Comparison of ENCODE assay signal across 24 cellular contexts in genomic region chr4:2825740-2826139, GRCh38. TPM values are rescaled to one million over a fixed set of nuclear protein-coding genes. Genes with fewer than 3 reads are reported as not detected.
DNase-seq lines count a peak whose midpoint lies in the region; ATAC-seq, FAIRE-seq and TF ChIP-seq lines count a peak whose summit lies in the region.
"Had no signal": no experiment of that assay in that cellular context is flagged by ENCODE, and none has a peak within 500 bp of the region (broad histone marks: within the 10 kb centered on the region; RNA-seq: fewer than 3 reads in every experiment).

No MANE protein-coding gene starts in this region.

- CTCF ChIA-PET in WTC11 (lab: Charles Lee) = no interaction called here

- no peak overlapping the region for H3K27ac ChIP-seq in body of pancreas
- H3K27ac ChIP-seq: breast epithelium, prostate gland had no signal

- FAIRE-seq in GM12891 (lab: Jason Lieb, UNC) = no peak
- FAIRE-seq: TTC549 had no signal

- 77 to 90% methylated on average over 4 to 13 of the region's 13 CpGs for WGBS in body of pancreas, 2 donors

- H3K36me3 ChIP-seq in body of pancreas (replicated peaks in 1 of 2; ENCODE audit: insufficient read depth in 1 of 2, low read depth in 2 of 2) = peaks cover 0 to 32% of the 10 kb centered on the region in 2 donors
- H3K36me3 ChIP-seq: breast epithelium, prostate gland had no signal

- no peak overlapping the region for H3K4me3 Mint-ChIP-seq in WTC11
- H3K4me3 Mint-ChIP-seq: CD4-positive, alpha-beta memory T cell; mesothelial cell of epicardium had no signal

- H3K4me3 ChIP-seq in body of pancreas = no peak overlapping the region
- H3K4me3 ChIP-seq: breast epithelium, GM12878, prostate gland, smooth muscle cell had no signal

- no peaks in the 10 kb centered on the region; the same call in 1 of the 2 replicates for H3K9me3 Mint-ChIP-seq in WTC11
- H3K9me3 Mint-ChIP-seq: activated T-helper 2 cell treated with anti-CD3 and anti-CD28 coated beads, Interferon-gamma antibody, Interleukin-2, Interleukin-4, amounts not matched to agents 10 μg/mL and 5 μg/mL and 100 μg/mL, durations not matched to agents 14 hours and 24 hours and 36 hours; CD4-positive, alpha-beta memory T cell; mesothelial cell of epicardium had no signal

- H3K27me3 Mint-ChIP-seq in WTC11 (ENCODE audit: low read depth) = no peaks in the 10 kb centered on the region
- H3K27me3 Mint-ChIP-seq: CD4-positive, alpha-beta memory T cell had no signal

- H3K36me3 Mint-ChIP-seq in WTC11 = peaks cover 34% of the 10 kb centered on the region

- peak; percentile 40; the same call in 1 of the 2 replicates for ATAC-seq in WTC11
- ATAC-seq in left ventricle myocardium superior = peak; percentile 57
- no peak for ATAC-seq in body of pancreas
- ATAC-seq: GM12878 had no signal

- H3K4me1 Mint-ChIP-seq in WTC11 = no peaks in the 10 kb centered on the region
- H3K4me1 Mint-ChIP-seq: mesothelial cell of epicardium had no signal

- no peaks in the 10 kb centered on the region for H3K27me3 ChIP-seq in body of pancreas
- H3K27me3 ChIP-seq: breast epithelium had no signal

- TF ChIP-seq POLR2A in GM12891 (IDR thresholded peaks at IDR 0.05; ENCODE audit: low read depth, low read length) (no peak), body of pancreas (IDR thresholded peaks at IDR 0.05) (no peak)

- intact Hi-C loops in left ventricle myocardium superior (cut with micrococcal nuclease) = no loop called here
- intact Hi-C loops in posterior vena cava (cut with DNase I) = loop anchor here in 1 of 2 donors (5.0 kb wide), 1 partner anchor 802 kb away; no protein-coding TSS in a partner anchor
- intact Hi-C loops in body of pancreas (cut with DNase I) = no loop called here

- H3K9me3 ChIP-seq in body of pancreas = no peaks in the 10 kb centered on the region
- H3K9me3 ChIP-seq: breast epithelium, prostate gland had no signal

- no peak for TF ChIP-seq CTCF in WTC11 (IDR thresholded peaks at IDR 0.05)
- no peak for TF ChIP-seq CTCF in body of pancreas (IDR thresholded peaks at IDR 0.05)

- POLR2A ChIA-PET in WTC11 (lab: Charles Lee) = no interaction called here

- peak overlapping the region; percentile 70; the same call in 1 of the 2 replicates for H3K27ac Mint-ChIP-seq in WTC11
- H3K27ac Mint-ChIP-seq: activated T-helper 2 cell treated with anti-CD3 and anti-CD28 coated beads, Interferon-gamma antibody, Interleukin-2, Interleukin-4, amounts not matched to agents 10 μg/mL and 5 μg/mL and 100 μg/mL, durations not matched to agents 14 hours and 24 hours and 36 hours; mesothelial cell of epicardium had no signal

- peak; percentile 4 for DNase-seq in GM12891 (ENCODE audit: insufficient read length, low spot score)
- DNase-seq in WTC11 (ENCODE audit: low spot score) = no peak
- DNase-seq in left ventricle myocardium superior = peak; percentile 69
- peak; percentile 81 for DNase-seq in posterior vena cava (ENCODE audit: low spot score)
- DNase-seq in activated CD4-positive, alpha-beta T cell treated with anti-CD3 and anti-CD28 coated beads, Interleukin-2, amount 50 U/mL, for 48 hours = no peak
- DNase-seq in COLO829 (ENCODE audit: low spot score) = no peak
- DNase-seq in body of pancreas = no peak
- DNase-seq: CD4-positive, alpha-beta memory T cell; DMS53; NCI-H1048; NCI-H1930; NCI-H345; NCI-H774; OCI-M1; SHP77 treated with DMSO at 0.1 percent for 48 hours; stimulated activated CD4-positive, alpha-beta T cell treated with anti-CD3 and anti-CD28 coated beads, Interleukin-2, amount 100 ng/mL, for 48 hours; stimulated activated naive CD4-positive, alpha-beta T cell had no signal

- H3K4me1 ChIP-seq in body of pancreas = no peaks in the 10 kb centered on the region
- H3K4me1 ChIP-seq: breast epithelium, prostate gland had no signal

TF ChIP-seq in GM12891, 5 proteins besides CTCF, POLR2A, EP300 and RAD21:
- TF ChIP-seq POLR2AphosphoS5 (IDR thresholded peaks at IDR 0.05; ENCODE audit: low read depth, low read length) = no peak
- TF ChIP-seq TAF1 (IDR thresholded peaks at IDR 0.05; ENCODE audit: low read depth, low read length) = no peak
- TF ChIP-seq PAX5 (IDR thresholded peaks at IDR 0.05; ENCODE audit: insufficient read depth, low read length, severe bottlenecking) = no peak
- no peak for TF ChIP-seq SPI1 (IDR thresholded peaks at IDR 0.05; ENCODE audit: low read depth, low read length)
- TF ChIP-seq POU2F2 (IDR thresholded peaks at IDR 0.05; ENCODE audit: low read depth, low read length) = no peak
TF ChIP-seq in GM12891: peak in this region for 0.

TF ChIP-seq in WTC11, 78 proteins besides CTCF, POLR2A, EP300 and RAD21:
- TF ChIP-seq CREM (CRISPR knock-in tag; IDR thresholded peaks at IDR 0.05) (no peak), SP1 (CRISPR knock-in tag; conservative IDR thresholded peaks at IDR 0.05) (no peak), FOXK1 (CRISPR knock-in tag; IDR thresholded peaks at IDR 0.05) (no peak), E2F1 (CRISPR knock-in tag; IDR thresholded peaks at IDR 0.05) (no peak)

RNA-seq across cellular contexts. Expression of gene ADD1, which starts 17.9 kb away (rescaled TPM):
- 112 TPM for polyA plus RNA-seq in GM12891 (2012; ENCODE audit: low read depth, missing spikeins)
- 164 to 178 TPM (median 167 TPM) in 3 replicates for total RNA-seq in WTC11 (2021)
- 228 TPM for total RNA-seq in left ventricle myocardium superior
- 100 to 1,000 TPM; 297 to 327 TPM for total RNA-seq in posterior vena cava
- total RNA-seq in body of pancreas = 100 to 1,000 TPM in 1 of 2 donors, 10 to 100 TPM in 1; 84.1 to 266 TPM

RNA-seq across cellular contexts. Expression of gene SH3BP2, which starts 32.9 kb away (rescaled TPM):
- 26.2 TPM for polyA plus RNA-seq in GM12891 (2012; ENCODE audit: low read depth, missing spikeins)
- 43.2 to 49.1 TPM (median 44.5 TPM) in 3 replicates for total RNA-seq in WTC11 (2021)
- total RNA-seq in left ventricle myocardium superior = 25.6 TPM
- total RNA-seq in posterior vena cava = 10 to 100 TPM; 47.8 to 52.4 TPM
- total RNA-seq in body of pancreas = 10 to 100 TPM; 29.0 to 33.5 TPM

Comparison
In these comparisons a context has a peak if more than half of its experiments do, and no peak if none do; other contexts are left out.
1. DNase-seq: peak in GM12891 (single experiment), left ventricle myocardium superior (single experiment) and posterior vena cava (single experiment); none in WTC11 (single experiment), activated CD4-positive, alpha-beta T cell treated with anti-CD3 and anti-CD28 coated beads, Interleukin-2, amount 50 U/mL, for 48 hours (0 of 2), COLO829 (single experiment) and body of pancreas (0 of 4).